27 cellular contexts compared by ENCODE assay signal in the genomic region with DNA sequence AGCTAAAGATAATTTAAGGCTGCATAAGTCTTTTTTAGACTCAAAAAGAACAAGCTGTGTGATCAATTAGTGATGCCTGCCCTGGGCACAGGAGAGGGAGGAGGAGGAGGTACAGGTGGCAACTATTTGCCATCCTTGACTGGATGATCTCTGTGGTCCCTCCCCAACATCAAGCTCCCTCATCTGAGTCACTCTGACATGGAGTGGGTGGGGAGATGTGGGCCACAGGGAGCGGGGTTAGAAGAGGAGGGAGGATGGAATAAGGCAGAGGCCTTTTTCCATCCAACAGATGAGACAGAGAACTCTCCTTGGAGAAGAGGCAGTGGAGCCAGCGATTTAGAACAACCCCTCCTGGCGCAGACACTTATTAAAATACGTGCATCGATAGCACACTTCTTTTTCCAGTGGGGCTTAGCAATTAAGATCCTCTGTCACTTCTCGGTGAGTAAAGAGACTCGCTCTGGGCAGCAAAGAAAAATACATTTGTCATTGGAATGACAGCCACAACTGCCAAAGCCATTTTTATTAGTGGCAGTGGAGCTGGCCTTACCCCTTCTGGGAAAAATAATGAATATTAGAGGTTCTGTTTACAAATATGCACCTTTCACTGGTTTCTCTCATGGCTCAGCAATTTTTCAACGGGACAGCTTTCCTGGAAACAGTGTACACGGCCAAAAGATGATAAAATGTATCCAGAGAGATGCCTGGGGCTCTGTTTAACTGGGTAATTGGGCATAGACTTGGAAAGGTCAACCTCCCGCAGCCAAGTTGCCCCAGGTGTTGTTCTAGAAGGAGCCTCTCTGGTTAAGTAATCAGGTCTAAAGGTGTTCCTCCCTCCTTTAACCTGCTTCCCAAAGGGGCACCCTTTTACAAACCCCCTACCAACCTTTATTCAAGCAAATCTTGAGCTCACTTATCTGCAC.
A peak's percentile ranks its signal among the peaks of the same experiment; 100 is the strongest.
DNase-seq lines count a peak whose midpoint lies in the region; TF ChIP-seq lines count a peak whose summit lies in the region.
"Had no signal": no experiment of that assay in that cellular context is flagged by ENCODE, and none has a peak within 500 bp of the region (broad histone marks: within the 10 kb centered on the region; RNA-seq: fewer than 3 reads in every experiment).

No MANE protein-coding gene starts in this region.

- H3K36me3 ChIP-seq in thyroid gland = no peaks in the 10 kb centered on the region
- H3K36me3 ChIP-seq: colonic mucosa, gastroesophageal sphincter, pancreas, SJCRH30, thoracic aorta had no signal

- intact Hi-C loops in thyroid gland (cut with DNase I) = no loop called here

- peaks cover 10 to 12% of the 10 kb centered on the region in 2 donors for H3K4me1 ChIP-seq in thyroid gland
- H3K4me1 ChIP-seq: colonic mucosa, gastroesophageal sphincter, pancreas, SJCRH30 had no signal

- DNase-seq in activated CD8-positive, alpha-beta memory T cell treated with anti-CD3 and anti-CD28 coated beads, Interleukin-2, amount 50 U/mL, for 48 hours = peak; percentile 48
- no peak for DNase-seq in activated CD8-positive, alpha-beta memory T cell treated with anti-CD3 and anti-CD28 coated beads for 24 hours
- DNase-seq in NCI-H1417 (lab: John Stamatoyannopoulos, UW) (peak; percentile 15 to 58 (median 33)), glutamatergic neuron (no peak), thyroid gland (peak; percentile 10 to 28), NCI-H1092 treated with DMSO at 0.1 percent for 48 hours (lab: John Stamatoyannopoulos, UW) (no peak), occipital lobe (lab: John Stamatoyannopoulos, UW) (no peak)
- DNase-seq: activated CD4-positive, alpha-beta T cell treated with anti-CD3 and anti-CD28 coated beads, Interleukin-2, amount 50 U/mL, for 4 hours; activated naive CD4-positive, alpha-beta T cell treated with anti-CD3 and anti-CD28 coated beads for 36 hours; CD8-positive, alpha-beta T cell; colonic mucosa; effector CD4-positive, alpha-beta T cell; EL; left cardiac atrium; NCI-H1930; NCI-H226; NCI-H774; pancreas; RPMI8226; SJCRH30; small intestine; T-helper 1 cell had no signal

- TF ChIP-seq CTCF in glutamatergic neuron (IDR thresholded peaks at IDR 0.05; ENCODE audit: partially characterized antibody, unreplicated experiment) = no peak
- TF ChIP-seq CTCF in thyroid gland (IDR thresholded peaks at IDR 0.05) = no peak

- TF ChIP-seq POLR2A in thyroid gland (IDR thresholded peaks at IDR 0.05) = no peak

- peak overlapping the region; percentile 87 for H3K27ac Mint-ChIP-seq in glutamatergic neuron (ENCODE audit: unreplicated experiment)
- H3K27ac Mint-ChIP-seq: activated naive CD4-positive, alpha-beta T cell treated with anti-CD3 and anti-CD28 coated beads for 36 hours; CD8-positive, alpha-beta T cell; stimulated activated naive CD8-positive, alpha-beta T cell treated with anti-CD3 and anti-CD28 coated beads, Interleukin-15, Interleukin-2, amounts not matched to agents 100 ng/mL and 50 ng/mL, for 24 hours; WTC11 had no signal

- H3K27me3 Mint-ChIP-seq in glutamatergic neuron (ENCODE audit: unreplicated experiment) = peaks cover 12% of the 10 kb centered on the region

- H3K4me3 ChIP-seq in thyroid gland (replicated peaks in 1 of 3) = no peak overlapping the region
- H3K4me3 ChIP-seq: colonic mucosa, gastroesophageal sphincter, hepatocyte, pancreas, SJCRH30, thoracic aorta had no signal

- peak overlapping the region in 1 of 3 donors; percentile 18 for H3K27ac ChIP-seq in thyroid gland
- H3K27ac ChIP-seq: colonic mucosa, gastroesophageal sphincter, hepatocyte, pancreas, SJCRH30, thoracic aorta had no signal

- H3K4me3 Mint-ChIP-seq in glutamatergic neuron (ENCODE audit: unreplicated experiment) = peak overlapping the region; percentile 46
- H3K4me3 Mint-ChIP-seq: activated naive CD4-positive, alpha-beta T cell treated with anti-CD3 and anti-CD28 coated beads for 36 hours; CD8-positive, alpha-beta T cell; stimulated activated naive CD8-positive, alpha-beta T cell treated with anti-CD3 and anti-CD28 coated beads, Interleukin-15, Interleukin-2, amounts not matched to agents 100 ng/mL and 50 ng/mL, for 24 hours; WTC11 had no signal

- WGBS in thyroid gland, 2 donors = 31 to 43% methylated on average over 10 of the region's 10 CpGs

- H3K36me3 Mint-ChIP-seq in glutamatergic neuron (ENCODE audit: unreplicated experiment) = no peaks in the 10 kb centered on the region
- H3K36me3 Mint-ChIP-seq: CD8-positive, alpha-beta T cell; WTC11 had no signal

- peaks cover 10% of the 10 kb centered on the region for H3K9me3 Mint-ChIP-seq in glutamatergic neuron (ENCODE audit: unreplicated experiment)
- H3K9me3 Mint-ChIP-seq: activated naive CD4-positive, alpha-beta T cell treated with anti-CD3 and anti-CD28 coated beads for 36 hours; CD8-positive, alpha-beta T cell had no signal

- H3K9me3 ChIP-seq in thyroid gland = no peaks in the 10 kb centered on the region
- H3K9me3 ChIP-seq: colonic mucosa, gastroesophageal sphincter, pancreas, thoracic aorta had no signal

- H3K4me1 Mint-ChIP-seq in glutamatergic neuron (ENCODE audit: low read depth, unreplicated experiment) = peaks cover 37% of the 10 kb centered on the region

- H3K27me3 ChIP-seq in thyroid gland = no peaks in the 10 kb centered on the region
- H3K27me3 ChIP-seq: colonic mucosa, gastroesophageal sphincter, hepatocyte, pancreas, SJCRH30 had no signal

Comparison
In these comparisons a context has a peak if more than half of its experiments do, and no peak if none do; other contexts are left out.
1. DNase-seq: peak in activated CD8-positive, alpha-beta memory T cell treated with anti-CD3 and anti-CD28 coated beads, Interleukin-2, amount 50 U/mL, for 48 hours (single experiment), NCI-H1417 (3 of 3) and thyroid gland (2 of 2); none in activated CD8-positive, alpha-beta memory T cell treated with anti-CD3 and anti-CD28 coated beads for 24 hours (single experiment), glutamatergic neuron (single experiment), NCI-H1092 treated with DMSO at 0.1 percent for 48 hours (single experiment) and occipital lobe (single experiment).